Comparison of ENCODE assay signal across 8 cellular contexts in genomic region chr18:76405761-76406356, GRCh38.
DNase-seq lines count a peak whose midpoint lies in the region; ATAC-seq, FAIRE-seq and TF ChIP-seq lines count a peak whose summit lies in the region.

No MANE protein-coding gene starts in this region.

- H4K20me1 ChIP-seq in OCI-LY1 (ENCODE audit: insufficient read depth, low read length), result no peaks in the 10 kb centered on the region
- peaks cover 84% of the 10 kb centered on the region for H4K20me1 ChIP-seq in astrocyte (ENCODE audit: insufficient read depth, low read length)

- H3K4me3 ChIP-seq in AG10803 (ENCODE audit: low read length), result no peak overlapping the region
- H3K4me3 ChIP-seq in OCI-LY1 (ENCODE audit: low read depth, low read length, poor library complexity, severe bottlenecking), result no peak overlapping the region
- no peak overlapping the region for H3K4me3 ChIP-seq in astrocyte (ENCODE audit: insufficient read depth, low read depth, low read length)
- no peak overlapping the region for H3K4me3 ChIP-seq in testis

- no peaks in the 10 kb centered on the region for H3K27me3 Mint-ChIP-seq in astrocyte (ENCODE audit: low read depth, unreplicated experiment)
- peaks cover 8 to 13% (median 8%) of the 10 kb centered on the region in 3 donors for H3K27me3 Mint-ChIP-seq in immature natural killer cell (ENCODE audit: low read depth in 3 of 3)

- H3K9me2 ChIP-seq in OCI-LY1 (ENCODE audit: low read depth, low read length), result no peaks in the 10 kb centered on the region

- TF ChIP-seq POLR2A in testis (IDR thresholded peaks at IDR 0.05), result no peak

- H2AFZ ChIP-seq in OCI-LY1 (ENCODE audit: low read length), result no peak overlapping the region
- H2AFZ ChIP-seq in astrocyte (ENCODE audit: low read depth, low read length), result no peak overlapping the region

- DNase-seq in AG10803 (ENCODE audit: low read depth) (peak; percentile 57), GM18507 (ENCODE audit: extremely low spot score, insufficient read length, low read depth) (peak; percentile 18), astrocyte (ENCODE audit: low read depth) (no peak), immature natural killer cell (peak; percentile 40 to 67 (median 54)), testis (peak; percentile 83), NCI-H187 treated with DMSO at 0.1 percent for 48 hours (lab: John Stamatoyannopoulos, UW) (no peak)

- H3K9ac ChIP-seq in OCI-LY1 (ENCODE audit: low read length) (no peak overlapping the region), astrocyte (ENCODE audit: low read length) (no peak overlapping the region)

- H3K9me3 Mint-ChIP-seq in astrocyte (ENCODE audit: unreplicated experiment), result no peaks in the 10 kb centered on the region
- H3K9me3 Mint-ChIP-seq in immature natural killer cell, result no peaks in the 10 kb centered on the region

- H3K4me3 Mint-ChIP-seq in astrocyte (ENCODE audit: unreplicated experiment) (no peak overlapping the region), immature natural killer cell (no peak overlapping the region)

- H3K36me3 Mint-ChIP-seq in astrocyte (ENCODE audit: low read depth, unreplicated experiment) (peaks cover 13% of the 10 kb centered on the region), immature natural killer cell (peaks cover 0 to 11% (median 5%) of the 10 kb centered on the region in 3 donors)

- H3K4me1 Mint-ChIP-seq in astrocyte (ENCODE audit: low read depth, unreplicated experiment) (peaks cover 6% of the 10 kb centered on the region), immature natural killer cell (peaks cover 66 to 81% of the 10 kb centered on the region in 2 donors)

- H3K27ac Mint-ChIP-seq in astrocyte (ENCODE audit: unreplicated experiment) (peak overlapping the region; percentile 23), immature natural killer cell (no peak overlapping the region)

- H3K27me3 ChIP-seq in OCI-LY1 (ENCODE audit: insufficient read depth, low read length) (no peaks in the 10 kb centered on the region), astrocyte (ENCODE audit: insufficient read depth, low read length) (no peaks in the 10 kb centered on the region), testis (no peaks in the 10 kb centered on the region)

- no peak for ATAC-seq in GM21390 (IDR thresholded peaks at IDR 0.05; ENCODE audit: unreplicated experiment)

- H3K79me2 ChIP-seq in OCI-LY1 (ENCODE audit: insufficient read depth, low read length), result no peaks in the 10 kb centered on the region
- H3K79me2 ChIP-seq in astrocyte (ENCODE audit: insufficient read depth, low read length), result peaks cover 79% of the 10 kb centered on the region

- TF ChIP-seq CTCF in AG10803 (conservative IDR thresholded peaks at IDR 0.05; ENCODE audit: low read length) (peak; percentile 59), OCI-LY1 (IDR thresholded peaks at IDR 0.05; ENCODE audit: low read length) (peak; percentile 45; the same call in 1 of the 2 replicates), astrocyte (IDR thresholded peaks at IDR 0.05; ENCODE audit: insufficient read depth, low read depth, low read length) (peak; percentile 18), testis (IDR thresholded peaks at IDR 0.05) (peak; percentile 44 to 77 (median 76))

- intact Hi-C loops in testis (cut with DNase I; ENCODE audit: low total_unique reads), result loop anchor here (10.0 kb wide), 1 partner anchor 299 kb away; no protein-coding TSS in a partner anchor

- no peaks in the 10 kb centered on the region for H3K9me3 ChIP-seq in OCI-LY1 (ENCODE audit: low read length)
- H3K9me3 ChIP-seq in astrocyte (ENCODE audit: insufficient read depth, low read depth, low read length), result no peaks in the 10 kb centered on the region
- no peaks in the 10 kb centered on the region for H3K9me3 ChIP-seq in testis

- H3K36me3 ChIP-seq in OCI-LY1 (ENCODE audit: insufficient read depth, low read length), result no peaks in the 10 kb centered on the region
- no peaks in the 10 kb centered on the region for H3K36me3 ChIP-seq in astrocyte (ENCODE audit: insufficient read depth, low read length)
- H3K36me3 ChIP-seq in testis (ENCODE audit: low read depth, missing control alignments), result no peaks in the 10 kb centered on the region

- H3K4me2 ChIP-seq in OCI-LY1 (ENCODE audit: low read length) (no peak overlapping the region), astrocyte (ENCODE audit: low read length) (no peak overlapping the region)

- no peaks in the 10 kb centered on the region for H3F3A ChIP-seq in OCI-LY1 (ENCODE audit: insufficient read depth, low read length)

- no peak overlapping the region for H3K27ac ChIP-seq in OCI-LY1 (ENCODE audit: low read depth, low read length, poor library complexity, severe bottlenecking)
- H3K27ac ChIP-seq in astrocyte (ENCODE audit: low read depth, low read length), result no peak overlapping the region
- H3K27ac ChIP-seq in testis, result no peak overlapping the region

- FAIRE-seq in GM18507 (lab: Jason Lieb, UNC), result peak; percentile 62
- no peak for FAIRE-seq in astrocyte (lab: Jason Lieb, UNC)

- H3K4me1 ChIP-seq in OCI-LY1 (ENCODE audit: insufficient read depth, low read length, severe bottlenecking) (no peaks in the 10 kb centered on the region), astrocyte (ENCODE audit: insufficient read depth, low read length) (no peaks in the 10 kb centered on the region), testis (peaks cover 34% of the 10 kb centered on the region)

- 75 to 85% methylated on average over 30 to 31 of the region's 31 CpGs for WGBS in testis, 2 donors

Comparison
In these comparisons a context has a peak if more than half of its experiments do, and no peak if none do; other contexts are left out.
1. DNase-seq: peak in AG10803 (single experiment), GM18507 (single experiment), immature natural killer cell (3 of 3) and testis (single experiment); none in astrocyte (single experiment) and NCI-H187 treated with DMSO at 0.1 percent for 48 hours (single experiment).
2. CTCF ChIP-seq: peak in every context shown above with its lines; median percentile 76 in testis; 59 in AG10803; 45 in OCI-LY1; 18 in astrocyte.